In genomic region chrX:153828308-153828707, GRCh38 we compare ENCODE assay signal across 14 cellular contexts. TPM values are rescaled to one million over a fixed set of nuclear protein-coding genes. Genes with fewer than 3 reads are reported as not detected.
DNase-seq lines count a peak whose midpoint lies in the region; ATAC-seq and TF ChIP-seq lines count a peak whose summit lies in the region.
"Had no signal": no experiment of that assay in that cellular context is flagged by ENCODE, and none has a peak within 500 bp of the region (broad histone marks: within the 10 kb centered on the region; RNA-seq: fewer than 3 reads in every experiment).

No MANE protein-coding gene starts in this region.

- no peaks in the 10 kb centered on the region for H3K36me3 Mint-ChIP-seq in activated naive CD4-positive, alpha-beta T cell treated with anti-CD3 and anti-CD28 coated beads, Interleukin-2, amount 50 U/mL, for 24 hours
- H3K36me3 Mint-ChIP-seq in nephron progenitor cell (ENCODE audit: low read depth), result no peaks in the 10 kb centered on the region
- H3K36me3 Mint-ChIP-seq: activated naive CD8-positive, alpha-beta T cell treated with anti-CD3 and anti-CD28 coated beads for 36 hours; IgD-negative memory B cell had no signal

- H3K9ac ChIP-seq in Karpas-422 (ENCODE audit: low read length), result no peak overlapping the region

- no peak overlapping the region for H3K27ac Mint-ChIP-seq in activated naive CD4-positive, alpha-beta T cell treated with anti-CD3 and anti-CD28 coated beads, Interleukin-2, amount 50 U/mL, for 24 hours
- H3K27ac Mint-ChIP-seq in nephron progenitor cell, result no peak overlapping the region
- H3K27ac Mint-ChIP-seq: activated naive CD8-positive, alpha-beta T cell treated with anti-CD3 and anti-CD28 coated beads for 36 hours; IgD-negative memory B cell had no signal

- TF ChIP-seq CTCF in fibroblast of villous mesenchyme (IDR thresholded peaks at IDR 0.05; ENCODE audit: insufficient read depth, low read depth, low read length) (no peak), nephron progenitor cell (IDR thresholded peaks at IDR 0.05) (no peak), vagina (IDR thresholded peaks at IDR 0.05) (no peak)

- no peak overlapping the region for H3K27ac ChIP-seq in vagina
- no peak overlapping the region for H3K27ac ChIP-seq in Karpas-422 (ENCODE audit: low read length)
- H3K27ac ChIP-seq: 22Rv1 had no signal

- H3K27me3 Mint-ChIP-seq in activated naive CD4-positive, alpha-beta T cell treated with anti-CD3 and anti-CD28 coated beads, Interleukin-2, amount 50 U/mL, for 24 hours, result no peaks in the 10 kb centered on the region
- peaks cover 66% of the 10 kb centered on the region for H3K27me3 Mint-ChIP-seq in nephron progenitor cell (ENCODE audit: low read depth, poor library complexity)

- intact Hi-C loops in vagina (cut with DNase I), result no loop called here

- no peak overlapping the region for H3K4me3 ChIP-seq in fibroblast of villous mesenchyme (ENCODE audit: low read depth, low read length)
- H3K4me3 ChIP-seq in vagina, result peak overlapping the region; percentile 42 to 54
- H3K4me3 ChIP-seq in Karpas-422 (ENCODE audit: low read length), result no peak overlapping the region
- H3K4me3 ChIP-seq: lung had no signal

- no peaks in the 10 kb centered on the region for H4K20me1 ChIP-seq in Karpas-422 (ENCODE audit: insufficient read depth, low read depth, low read length)

- H3K9me3 ChIP-seq in vagina (no peaks in the 10 kb centered on the region), Karpas-422 (ENCODE audit: low read length) (no peaks in the 10 kb centered on the region)

- no peak overlapping the region for H2AFZ ChIP-seq in Karpas-422 (ENCODE audit: low read length)

- peak overlapping the region; percentile 19 for H3K4me3 Mint-ChIP-seq in activated naive CD4-positive, alpha-beta T cell treated with anti-CD3 and anti-CD28 coated beads, Interleukin-2, amount 50 U/mL, for 24 hours
- H3K4me3 Mint-ChIP-seq in nephron progenitor cell, result peak overlapping the region; percentile 77
- H3K4me3 Mint-ChIP-seq: activated naive CD8-positive, alpha-beta T cell treated with anti-CD3 and anti-CD28 coated beads for 36 hours had no signal

- H3K27me3 ChIP-seq in vagina (no peaks in the 10 kb centered on the region), Karpas-422 (ENCODE audit: low read length) (no peaks in the 10 kb centered on the region)

- no peak for DNase-seq in activated naive CD4-positive, alpha-beta T cell treated with Interleukin-2 at 50 U/mL for 16 hours
- DNase-seq in fibroblast of villous mesenchyme (ENCODE audit: low read depth) (peak; percentile 1), nephron progenitor cell (no peak), vagina (ENCODE audit: extremely low spot score in 2 of 2) (peak in 1 of 2 donors; percentile 79), anterior cingulate cortex (lab: John Stamatoyannopoulos, UW) (no peak), Karpas-422 (no peak)
- DNase-seq: activated naive CD8-positive, alpha-beta T cell treated with anti-CD3 and anti-CD28 coated beads for 36 hours; effector CD4-positive, alpha-beta T cell; SHP77 had no signal

- no peak overlapping the region for H3K4me2 ChIP-seq in Karpas-422 (ENCODE audit: low read depth, low read length, poor library complexity, severe bottlenecking)

- no peaks in the 10 kb centered on the region for H3K9me2 ChIP-seq in Karpas-422 (replicated peaks; ENCODE audit: insufficient read depth, low read length)

- H3K36me3 ChIP-seq in vagina (no peaks in the 10 kb centered on the region), Karpas-422 (ENCODE audit: insufficient read depth, low read length) (no peaks in the 10 kb centered on the region)

- H3K79me2 ChIP-seq in Karpas-422 (ENCODE audit: low read length), result no peaks in the 10 kb centered on the region

- peaks cover 14% of the 10 kb centered on the region for H3K4me1 ChIP-seq in vagina
- no peaks in the 10 kb centered on the region for H3K4me1 ChIP-seq in Karpas-422 (ENCODE audit: low read length)

- H3K4me1 Mint-ChIP-seq in activated naive CD4-positive, alpha-beta T cell treated with anti-CD3 and anti-CD28 coated beads, Interleukin-2, amount 50 U/mL, for 24 hours, result peaks cover 16% of the 10 kb centered on the region
- H3K4me1 Mint-ChIP-seq in nephron progenitor cell, result peaks cover 3% of the 10 kb centered on the region

- H3K9me3 Mint-ChIP-seq in activated naive CD4-positive, alpha-beta T cell treated with anti-CD3 and anti-CD28 coated beads, Interleukin-2, amount 50 U/mL, for 24 hours, result no peaks in the 10 kb centered on the region
- peaks cover 64% of the 10 kb centered on the region for H3K9me3 Mint-ChIP-seq in nephron progenitor cell
- H3K9me3 Mint-ChIP-seq: activated naive CD8-positive, alpha-beta T cell treated with anti-CD3 and anti-CD28 coated beads for 36 hours had no signal

- TF ChIP-seq POLR2A in vagina (IDR thresholded peaks at IDR 0.05), result no peak

- ATAC-seq in GM18498 (IDR thresholded peaks at IDR 0.05; ENCODE audit: unreplicated experiment), result no peak

RNA-seq across cellular contexts. Expression of gene PDZD4, which starts 2.0 kb away (rescaled TPM):
- total RNA-seq in fibroblast of villous mesenchyme (0.32 and 0.43 TPM in 2 replicates), vagina (10.3 TPM)
- total RNA-seq in Karpas-422 (2014; rRNA removed; shearing (Covaris generic); ENCODE audit: low replicate concordance), result not detected in 2 replicates

RNA-seq across cellular contexts. Expression of gene SSR4, which starts 33.8 kb away (rescaled TPM):
- total RNA-seq in fibroblast of villous mesenchyme (122 and 133 TPM in 2 replicates), vagina (250 TPM)
- total RNA-seq in Karpas-422 (2014; rRNA removed; shearing (Covaris generic); ENCODE audit: low replicate concordance), result 249 and 310 TPM in 2 replicates

RNA-seq across cellular contexts. Expression of gene IDH3G, which starts 34.1 kb away (rescaled TPM):
- total RNA-seq in fibroblast of villous mesenchyme (37.4 and 40.2 TPM in 2 replicates), vagina (118 TPM)
- 46.5 and 80.7 TPM in 2 replicates for total RNA-seq in Karpas-422 (2014; rRNA removed; shearing (Covaris generic); ENCODE audit: low replicate concordance)

RNA-seq across cellular contexts. Expression of gene SRPK3, which starts 47.5 kb away (rescaled TPM):
- total RNA-seq in fibroblast of villous mesenchyme (0.86 and 0.97 TPM in 2 replicates), vagina (0.25 TPM)
- total RNA-seq in Karpas-422 (2014; rRNA removed; shearing (Covaris generic); ENCODE audit: low replicate concordance), result not detected in 2 replicates
- total RNA-seq: activated naive CD8-positive, alpha-beta T cell treated with anti-CD3 and anti-CD28 coated beads for 36 hours had no signal

RNA-seq across cellular contexts. Expression of gene L1CAM, which starts 57.7 kb away (rescaled TPM):
- 16.4 and 54.4 TPM in 2 replicates for total RNA-seq in fibroblast of villous mesenchyme
- 9.6 TPM for total RNA-seq in vagina
- not detected in 2 replicates for total RNA-seq in Karpas-422 (2014; rRNA removed; shearing (Covaris generic); ENCODE audit: low replicate concordance)

Comparison
In these comparisons a context has a peak if more than half of its experiments do, and no peak if none do; other contexts are left out.
1. H3K4me3 ChIP-seq: peak in vagina (2 of 2); none in fibroblast of villous mesenchyme (single experiment) and Karpas-422 (single experiment).